11 cellular contexts compared by ENCODE assay signal in genomic region chr3:4814302-4814903, GRCh38.
A peak's percentile ranks its signal among the peaks of the same experiment; 100 is the strongest.
DNase-seq lines count a peak whose midpoint lies in the region; ATAC-seq and TF ChIP-seq lines count a peak whose summit lies in the region.
"Had no signal": no experiment of that assay in that cellular context is flagged by ENCODE, and none has a peak within 500 bp of the region (broad histone marks: within the 10 kb centered on the region; RNA-seq: fewer than 3 reads in every experiment).

No MANE protein-coding gene starts in this region.

- peak overlapping the region; percentile 77 for H3K4me3 Mint-ChIP-seq in T-helper 1 cell treated with Interleukin-12 subunit alpha and Interleukin-12 subunit beta and Interleukin-4 antibody, amounts not matched to agents 30 μg/mL and 1 μg/mL, for 36 hours
- no peak overlapping the region for H3K4me3 Mint-ChIP-seq in stimulated activated naive CD8-positive, alpha-beta T cell treated with anti-CD3 and anti-CD28 coated beads, Interleukin-15, amount 100 ng/mL, for 72 hours
- H3K4me3 Mint-ChIP-seq: activated CD8-positive, alpha-beta T cell treated with anti-CD3 and anti-CD28 coated beads, Interleukin-2, amount 10 ng/mL, durations not matched to agents 7 days and 5 days had no signal

- peak overlapping the region; percentile 88 for H3K27ac Mint-ChIP-seq in T-helper 1 cell treated with Interleukin-12 subunit alpha and Interleukin-12 subunit beta and Interleukin-4 antibody, amounts not matched to agents 30 μg/mL and 1 μg/mL, for 36 hours
- H3K27ac Mint-ChIP-seq in stimulated activated naive CD8-positive, alpha-beta T cell treated with anti-CD3 and anti-CD28 coated beads, Interleukin-15, amount 100 ng/mL, for 72 hours: peak overlapping the region; percentile 51 to 55

- peaks cover 15% of the 10 kb centered on the region for H3K9me3 Mint-ChIP-seq in T-helper 1 cell treated with Interleukin-12 subunit alpha and Interleukin-12 subunit beta and Interleukin-4 antibody, amounts not matched to agents 30 μg/mL and 1 μg/mL, for 36 hours
- peaks cover 0 to 10% of the 10 kb centered on the region in 2 donors for H3K9me3 Mint-ChIP-seq in stimulated activated naive CD8-positive, alpha-beta T cell treated with anti-CD3 and anti-CD28 coated beads, Interleukin-15, amount 100 ng/mL, for 72 hours

- DNase-seq in T-helper 1 cell: no peak
- peak; percentile 41 for DNase-seq in brain microvascular endothelial cell
- DNase-seq in left kidney (ENCODE audit: low read depth, low spot score): peak; percentile 20
- DNase-seq in stimulated activated naive CD8-positive, alpha-beta T cell treated with anti-CD3 and anti-CD28 coated beads, Interleukin-15, amount 100 ng/mL, for 72 hours: no peak
- no peak for DNase-seq in stimulated activated CD4-positive, alpha-beta T cell treated with anti-CD3 and anti-CD28 coated beads, Interleukin-1b, Interleukin-23, amount 100 ng/mL, for 48 hours
- DNase-seq: activated CD8-positive, alpha-beta T cell treated with anti-CD3 and anti-CD28 coated beads, Interleukin-2, amount 10 ng/mL, durations not matched to agents 7 days and 5 days; cerebellar nuclear complex; NCI-H1417 had no signal

- H3K36me3 ChIP-seq in brain microvascular endothelial cell (replicated peaks): no peaks in the 10 kb centered on the region

- H3K36me3 Mint-ChIP-seq in T-helper 1 cell treated with Interleukin-12 subunit alpha and Interleukin-12 subunit beta and Interleukin-4 antibody, amounts not matched to agents 30 μg/mL and 1 μg/mL, for 36 hours (ENCODE audit: low read depth): peaks cover 77% of the 10 kb centered on the region

- no peak overlapping the region for H3K27ac ChIP-seq in brain microvascular endothelial cell

- H3K4me3 ChIP-seq in brain microvascular endothelial cell (ENCODE audit: low read depth, low read length): no peak overlapping the region

- in situ Hi-C loops in brain microvascular endothelial cell (cut with HindIII; ENCODE audit: low pct_ligation_motif_present, low sequenced_read_pairs): no loop called here

- TF ChIP-seq CTCF in brain microvascular endothelial cell (IDR thresholded peaks at IDR 0.05; ENCODE audit: low read depth, low read length, missing control alignments): no peak

- no peak for ATAC-seq in stimulated activated naive CD8-positive, alpha-beta T cell treated with anti-CD3 and anti-CD28 coated beads, Interleukin-15, amount 100 ng/mL, for 72 hours
- ATAC-seq in HG02981 (IDR thresholded peaks at IDR 0.05; ENCODE audit: unreplicated experiment) (no peak), HG02610 (IDR thresholded peaks at IDR 0.05; ENCODE audit: unreplicated experiment) (no peak)
- ATAC-seq: activated CD8-positive, alpha-beta T cell treated with anti-CD3 and anti-CD28 coated beads, Interleukin-2, amount 10 ng/mL, durations not matched to agents 7 days and 5 days had no signal

- H3K4me1 Mint-ChIP-seq in T-helper 1 cell treated with Interleukin-12 subunit alpha and Interleukin-12 subunit beta and Interleukin-4 antibody, amounts not matched to agents 30 μg/mL and 1 μg/mL, for 36 hours (ENCODE audit: low read depth): peaks cover 28% of the 10 kb centered on the region
- peaks cover 27% of the 10 kb centered on the region for H3K4me1 Mint-ChIP-seq in stimulated activated naive CD8-positive, alpha-beta T cell treated with anti-CD3 and anti-CD28 coated beads, Interleukin-15, amount 100 ng/mL, for 72 hours

- H3K27me3 ChIP-seq in brain microvascular endothelial cell (replicated peaks): no peaks in the 10 kb centered on the region

- H3K27me3 Mint-ChIP-seq in T-helper 1 cell treated with Interleukin-12 subunit alpha and Interleukin-12 subunit beta and Interleukin-4 antibody, amounts not matched to agents 30 μg/mL and 1 μg/mL, for 36 hours (ENCODE audit: low read depth): no peaks in the 10 kb centered on the region
- H3K27me3 Mint-ChIP-seq in stimulated activated naive CD8-positive, alpha-beta T cell treated with anti-CD3 and anti-CD28 coated beads, Interleukin-15, amount 100 ng/mL, for 72 hours: no peaks in the 10 kb centered on the region

Comparison
In these comparisons a context has a peak if more than half of its experiments do, and no peak if none do; other contexts are left out.
1. DNase-seq: peak in brain microvascular endothelial cell (single experiment) and left kidney (single experiment); none in T-helper 1 cell (0 of 5), stimulated activated naive CD8-positive, alpha-beta T cell treated with anti-CD3 and anti-CD28 coated beads, Interleukin-15, amount 100 ng/mL, for 72 hours (0 of 2) and stimulated activated CD4-positive, alpha-beta T cell treated with anti-CD3 and anti-CD28 coated beads, Interleukin-1b, Interleukin-23, amount 100 ng/mL, for 48 hours (single experiment).